ENCODE assay signal across 1 cellular context in genomic region chr9:114350636-114351396, GRCh38.
TF ChIP-seq lines count a peak whose summit lies in the region.

No MANE protein-coding gene starts in this region.

TF ChIP-seq in HepG2, 621 proteins besides CTCF, POLR2A, EP300 and RAD21:
- TF ChIP-seq RARA (CRISPR knock-in tag; IDR thresholded peaks at IDR 0.05) (peak; percentile 60; the same call in 1 of the 2 replicates), MEIS2 (CRISPR knock-in tag; IDR thresholded peaks at IDR 0.05) (no peak), RXRB (CRISPR knock-in tag; IDR thresholded peaks at IDR 0.05; ENCODE audit: borderline replicate concordance) (0 out of 2 replicates have a peak, but pooled peaks have one; percentile 27)
